1 cellular context compared by ENCODE assay signal in genomic region chr10:78972947-78973900, GRCh38.
TF ChIP-seq lines count a peak whose summit lies in the region.

No MANE protein-coding gene starts in this region.

TF ChIP-seq in HepG2, 621 proteins besides CTCF, POLR2A, EP300 and RAD21 (continued from another document and continues in another):
- TF ChIP-seq, protein P1, sequence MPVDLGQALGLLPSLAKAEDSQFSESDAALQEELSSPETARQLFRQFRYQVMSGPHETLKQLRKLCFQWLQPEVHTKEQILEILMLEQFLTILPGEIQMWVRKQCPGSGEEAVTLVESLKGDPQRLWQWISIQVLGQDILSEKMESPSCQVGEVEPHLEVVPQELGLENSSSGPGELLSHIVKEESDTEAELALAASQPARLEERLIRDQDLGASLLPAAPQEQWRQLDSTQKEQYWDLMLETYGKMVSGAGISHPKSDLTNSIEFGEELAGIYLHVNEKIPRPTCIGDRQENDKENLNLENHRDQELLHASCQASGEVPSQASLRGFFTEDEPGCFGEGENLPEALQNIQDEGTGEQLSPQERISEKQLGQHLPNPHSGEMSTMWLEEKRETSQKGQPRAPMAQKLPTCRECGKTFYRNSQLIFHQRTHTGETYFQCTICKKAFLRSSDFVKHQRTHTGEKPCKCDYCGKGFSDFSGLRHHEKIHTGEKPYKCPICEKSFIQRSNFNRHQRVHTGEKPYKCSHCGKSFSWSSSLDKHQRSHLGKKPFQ (CRISPR knock-in tag; IDR thresholded peaks at IDR 0.05; ENCODE audit: insufficient replicate concordance), result peak; percentile 43
- TF ChIP-seq SPEN (CRISPR knock-in tag; IDR thresholded peaks at IDR 0.05; ENCODE audit: low read depth) (no peak), EEA1 (CRISPR knock-in tag; IDR thresholded peaks at IDR 0.05; ENCODE audit: borderline replicate concordance) (no peak), TBL1XR1 (IDR thresholded peaks at IDR 0.05; ENCODE audit: borderline replicate concordance, low read length, partially characterized antibody) (no peak), ZNF136 (CRISPR knock-in tag; IDR thresholded peaks at IDR 0.05; ENCODE audit: low read depth) (no peak), ZNF569 (CRISPR knock-in tag; IDR thresholded peaks at IDR 0.05; ENCODE audit: borderline replicate concordance) (no peak), ZNF792 (CRISPR knock-in tag; IDR thresholded peaks at IDR 0.05) (no peak), CEBPG (CRISPR knock-in tag; IDR thresholded peaks at IDR 0.05) (no peak), KDM3A (CRISPR knock-in tag; IDR thresholded peaks at IDR 0.05; ENCODE audit: low read depth) (no peak; the same call in 1 of the 2 replicates), SNRNP70 (IDR thresholded peaks at IDR 0.05; ENCODE audit: low read depth, low read length) (no peak), CENPT (CRISPR knock-in tag; IDR thresholded peaks at IDR 0.05; ENCODE audit: low read depth) (peak; percentile 60; the same call in 1 of the 2 replicates), YY1 (IDR thresholded peaks at IDR 0.05; ENCODE audit: insufficient read depth, insufficient replicate concordance, low read depth, low read length) (peak; percentile 79), KLF15 (CRISPR knock-in tag; IDR thresholded peaks at IDR 0.05; ENCODE audit: borderline replicate concordance) (no peak), ZNF614 (CRISPR knock-in tag; IDR thresholded peaks at IDR 0.05; ENCODE audit: borderline replicate concordance) (0 out of 2 replicates have a peak, but pooled peaks have one; percentile 48), ZUFSP (CRISPR knock-in tag; IDR thresholded peaks at IDR 0.05; ENCODE audit: borderline replicate concordance) (no peak), ZNF335 (CRISPR knock-in tag; IDR thresholded peaks at IDR 0.05) (no peak), ZFP36L1 (CRISPR knock-in tag; IDR thresholded peaks at IDR 0.05) (no peak), JUN (CRISPR knock-in tag; IDR thresholded peaks at IDR 0.05) (peak; percentile 83), KMT2B (CRISPR knock-in tag; IDR thresholded peaks at IDR 0.05) (no peak; the same call in 1 of the 2 replicates), ARNTL (CRISPR knock-in tag; IDR thresholded peaks at IDR 0.05) (no peak), ZNF605 (CRISPR knock-in tag; IDR thresholded peaks at IDR 0.05) (peak; percentile 82), HNRNPK (IDR thresholded peaks at IDR 0.05; ENCODE audit: low read depth, low read length, poor library complexity, severe bottlenecking) (peak; percentile 12), ZNF800 (CRISPR knock-in tag; IDR thresholded peaks at IDR 0.05) (no peak), ZNF703 (CRISPR knock-in tag; IDR thresholded peaks at IDR 0.05; ENCODE audit: borderline replicate concordance) (no peak), ZNF709 (CRISPR knock-in tag; IDR thresholded peaks at IDR 0.05) (peak; percentile 71), LCORL (IDR thresholded peaks at IDR 0.05) (no peak), LCORL (CRISPR knock-in tag; IDR thresholded peaks at IDR 0.05) (peak; percentile 10; the same call in 1 of the 2 replicates), ARNT (IDR thresholded peaks at IDR 0.05) (no peak), NONO (IDR thresholded peaks at IDR 0.05) (no peak), NONO (CRISPR knock-in tag; conservative IDR thresholded peaks at IDR 0.05) (no peak; the same call in 1 of the 2 replicates), ZNF496 (CRISPR knock-in tag; IDR thresholded peaks at IDR 0.05; ENCODE audit: insufficient replicate concordance) (no peak), ZNF7 (CRISPR knock-in tag; IDR thresholded peaks at IDR 0.05) (no peak; the same call in 1 of the 2 replicates), ZNF562 (CRISPR knock-in tag; IDR thresholded peaks at IDR 0.05; ENCODE audit: borderline replicate concordance) (no peak), BRD4 (CRISPR knock-in tag; IDR thresholded peaks at IDR 0.05) (no peak), SIN3B (IDR thresholded peaks at IDR 0.05; ENCODE audit: low read length) (no peak), ZMYM2 (CRISPR knock-in tag; IDR thresholded peaks at IDR 0.05) (0 out of 2 replicates have a peak, but pooled peaks have one; percentile 64), ZNF670 (CRISPR knock-in tag; IDR thresholded peaks at IDR 0.05; ENCODE audit: borderline replicate concordance) (no peak; the same call in none of the 2 replicates), ZNF34 (CRISPR knock-in tag; IDR thresholded peaks at IDR 0.05; ENCODE audit: borderline replicate concordance) (no peak), TAF1 (CRISPR knock-in tag; IDR thresholded peaks at IDR 0.05) (peak; percentile 53), ATF1 (CRISPR knock-in tag; IDR thresholded peaks at IDR 0.05) (no peak), REL (CRISPR knock-in tag; conservative IDR thresholded peaks at IDR 0.05) (no peak), SRF (IDR thresholded peaks at IDR 0.05; ENCODE audit: low read depth, low read length) (no peak), KDM1A (CRISPR knock-in tag; IDR thresholded peaks at IDR 0.05) (no peak), ZNF124 (CRISPR knock-in tag; IDR thresholded peaks at IDR 0.05) (no peak; the same call in 1 of the 2 replicates)
- TF ChIP-seq, protein P2, sequence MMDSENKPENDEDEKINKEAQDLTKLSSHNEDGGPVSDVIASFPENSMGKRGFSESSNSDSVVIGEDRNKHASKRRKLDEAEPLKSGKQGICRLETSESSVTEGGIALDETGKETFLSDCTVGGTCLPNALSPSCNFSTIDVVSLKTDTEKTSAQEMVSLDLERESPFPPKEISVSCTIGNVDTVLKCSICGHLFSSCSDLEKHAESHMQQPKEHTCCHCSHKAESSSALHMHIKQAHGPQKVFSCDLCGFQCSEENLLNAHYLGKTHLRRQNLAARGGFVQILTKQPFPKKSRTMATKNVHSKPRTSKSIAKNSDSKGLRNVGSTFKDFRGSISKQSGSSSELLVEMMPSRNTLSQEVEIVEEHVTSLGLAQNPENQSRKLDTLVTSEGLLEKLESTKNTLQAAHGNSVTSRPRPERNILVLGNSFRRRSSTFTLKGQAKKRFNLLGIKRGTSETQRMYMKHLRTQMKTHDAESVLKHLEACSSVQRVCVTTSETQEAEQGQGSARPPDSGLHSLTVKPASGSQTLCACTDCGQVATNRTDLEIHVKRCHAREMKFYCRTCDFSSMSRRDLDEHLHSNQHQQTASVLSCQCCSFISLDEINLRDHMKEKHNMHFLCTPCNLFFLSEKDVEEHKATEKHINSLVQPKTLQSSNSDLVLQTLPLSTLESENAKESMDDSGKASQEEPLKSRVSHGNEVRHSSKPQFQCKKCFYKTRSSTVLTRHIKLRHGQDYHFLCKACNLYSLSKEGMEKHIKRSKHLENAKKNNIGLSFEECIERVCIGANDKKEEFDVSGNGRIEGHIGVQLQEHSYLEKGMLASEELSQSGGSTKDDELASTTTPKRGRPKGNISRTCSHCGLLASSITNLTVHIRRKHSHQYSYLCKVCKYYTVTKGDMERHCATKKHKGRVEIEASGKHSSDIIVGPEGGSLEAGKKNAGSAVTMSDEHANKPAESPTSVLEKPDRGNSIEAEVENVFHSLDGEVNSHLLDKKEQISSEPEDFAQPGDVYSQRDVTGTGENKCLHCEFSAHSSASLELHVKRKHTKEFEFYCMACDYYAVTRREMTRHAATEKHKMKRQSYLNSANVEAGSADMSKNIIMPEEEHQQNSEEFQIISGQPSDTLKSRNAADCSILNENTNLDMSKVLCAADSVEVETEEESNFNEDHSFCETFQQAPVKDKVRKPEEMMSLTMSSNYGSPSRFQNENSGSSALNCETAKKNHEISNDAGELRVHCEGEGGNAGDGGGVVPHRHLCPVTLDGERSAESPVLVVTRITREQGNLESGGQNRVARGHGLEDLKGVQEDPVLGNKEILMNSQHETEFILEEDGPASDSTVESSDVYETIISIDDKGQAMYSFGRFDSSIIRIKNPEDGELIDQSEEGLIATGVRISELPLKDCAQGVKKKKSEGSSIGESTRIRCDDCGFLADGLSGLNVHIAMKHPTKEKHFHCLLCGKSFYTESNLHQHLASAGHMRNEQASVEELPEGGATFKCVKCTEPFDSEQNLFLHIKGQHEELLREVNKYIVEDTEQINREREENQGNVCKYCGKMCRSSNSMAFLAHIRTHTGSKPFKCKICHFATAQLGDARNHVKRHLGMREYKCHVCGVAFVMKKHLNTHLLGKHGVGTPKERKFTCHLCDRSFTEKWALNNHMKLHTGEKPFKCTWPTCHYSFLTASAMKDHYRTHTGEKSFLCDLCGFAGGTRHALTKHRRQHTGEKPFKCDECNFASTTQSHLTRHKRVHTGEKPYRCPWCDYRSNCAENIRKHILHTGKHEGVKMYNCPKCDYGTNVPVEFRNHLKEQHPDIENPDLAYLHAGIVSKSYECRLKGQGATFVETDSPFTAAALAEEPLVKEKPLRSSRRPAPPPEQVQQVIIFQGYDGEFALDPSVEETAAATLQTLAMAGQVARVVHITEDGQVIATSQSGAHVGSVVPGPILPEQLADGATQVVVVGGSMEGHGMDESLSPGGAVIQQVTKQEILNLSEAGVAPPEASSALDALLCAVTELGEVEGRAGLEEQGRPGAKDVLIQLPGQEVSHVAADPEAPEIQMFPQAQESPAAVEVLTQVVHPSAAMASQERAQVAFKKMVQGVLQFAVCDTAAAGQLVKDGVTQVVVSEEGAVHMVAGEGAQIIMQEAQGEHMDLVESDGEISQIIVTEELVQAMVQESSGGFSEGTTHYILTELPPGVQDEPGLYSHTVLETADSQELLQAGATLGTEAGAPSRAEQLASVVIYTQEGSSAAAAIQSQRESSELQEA (CRISPR knock-in tag; IDR thresholded peaks at IDR 0.05; ENCODE audit: not compliant biosample characterization), result no peak
- TF ChIP-seq, protein P3, sequence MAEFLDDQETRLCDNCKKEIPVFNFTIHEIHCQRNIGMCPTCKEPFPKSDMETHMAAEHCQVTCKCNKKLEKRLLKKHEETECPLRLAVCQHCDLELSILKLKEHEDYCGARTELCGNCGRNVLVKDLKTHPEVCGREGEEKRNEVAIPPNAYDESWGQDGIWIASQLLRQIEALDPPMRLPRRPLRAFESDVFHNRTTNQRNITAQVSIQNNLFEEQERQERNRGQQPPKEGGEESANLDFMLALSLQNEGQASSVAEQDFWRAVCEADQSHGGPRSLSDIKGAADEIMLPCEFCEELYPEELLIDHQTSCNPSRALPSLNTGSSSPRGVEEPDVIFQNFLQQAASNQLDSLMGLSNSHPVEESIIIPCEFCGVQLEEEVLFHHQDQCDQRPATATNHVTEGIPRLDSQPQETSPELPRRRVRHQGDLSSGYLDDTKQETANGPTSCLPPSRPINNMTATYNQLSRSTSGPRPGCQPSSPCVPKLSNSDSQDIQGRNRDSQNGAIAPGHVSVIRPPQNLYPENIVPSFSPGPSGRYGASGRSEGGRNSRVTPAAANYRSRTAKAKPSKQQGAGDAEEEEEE (CRISPR knock-in tag; IDR thresholded peaks at IDR 0.05; ENCODE audit: borderline replicate concordance), result no peak
- TF ChIP-seq, protein P4, sequence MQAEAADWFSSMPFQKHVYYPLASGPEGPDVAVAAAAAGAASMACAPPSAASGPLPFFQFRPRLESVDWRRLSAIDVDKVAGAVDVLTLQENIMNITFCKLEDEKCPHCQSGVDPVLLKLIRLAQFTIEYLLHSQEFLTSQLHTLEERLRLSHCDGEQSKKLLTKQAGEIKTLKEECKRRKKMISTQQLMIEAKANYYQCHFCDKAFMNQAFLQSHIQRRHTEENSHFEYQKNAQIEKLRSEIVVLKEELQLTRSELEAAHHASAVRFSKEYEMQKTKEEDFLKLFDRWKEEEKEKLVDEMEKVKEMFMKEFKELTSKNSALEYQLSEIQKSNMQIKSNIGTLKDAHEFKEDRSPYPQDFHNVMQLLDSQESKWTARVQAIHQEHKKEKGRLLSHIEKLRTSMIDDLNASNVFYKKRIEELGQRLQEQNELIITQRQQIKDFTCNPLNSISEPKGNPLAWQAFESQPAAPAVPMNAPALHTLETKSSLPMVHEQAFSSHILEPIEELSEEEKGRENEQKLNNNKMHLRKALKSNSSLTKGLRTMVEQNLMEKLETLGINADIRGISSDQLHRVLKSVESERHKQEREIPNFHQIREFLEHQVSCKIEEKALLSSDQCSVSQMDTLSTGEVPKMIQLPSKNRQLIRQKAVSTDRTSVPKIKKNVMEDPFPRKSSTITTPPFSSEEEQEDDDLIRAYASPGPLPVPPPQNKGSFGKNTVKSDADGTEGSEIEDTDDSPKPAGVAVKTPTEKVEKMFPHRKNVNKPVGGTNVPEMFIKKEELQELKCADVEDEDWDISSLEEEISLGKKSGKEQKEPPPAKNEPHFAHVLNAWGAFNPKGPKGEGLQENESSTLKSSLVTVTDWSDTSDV (CRISPR knock-in tag; IDR thresholded peaks at IDR 0.05), result no peak
- TF ChIP-seq, protein P5, sequence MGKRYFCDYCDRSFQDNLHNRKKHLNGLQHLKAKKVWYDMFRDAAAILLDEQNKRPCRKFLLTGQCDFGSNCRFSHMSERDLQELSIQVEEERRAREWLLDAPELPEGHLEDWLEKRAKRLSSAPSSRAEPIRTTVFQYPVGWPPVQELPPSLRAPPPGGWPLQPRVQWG (CRISPR knock-in tag; IDR thresholded peaks at IDR 0.05; ENCODE audit: borderline replicate concordance, low read depth), result no peak
